In the genomic region with DNA sequence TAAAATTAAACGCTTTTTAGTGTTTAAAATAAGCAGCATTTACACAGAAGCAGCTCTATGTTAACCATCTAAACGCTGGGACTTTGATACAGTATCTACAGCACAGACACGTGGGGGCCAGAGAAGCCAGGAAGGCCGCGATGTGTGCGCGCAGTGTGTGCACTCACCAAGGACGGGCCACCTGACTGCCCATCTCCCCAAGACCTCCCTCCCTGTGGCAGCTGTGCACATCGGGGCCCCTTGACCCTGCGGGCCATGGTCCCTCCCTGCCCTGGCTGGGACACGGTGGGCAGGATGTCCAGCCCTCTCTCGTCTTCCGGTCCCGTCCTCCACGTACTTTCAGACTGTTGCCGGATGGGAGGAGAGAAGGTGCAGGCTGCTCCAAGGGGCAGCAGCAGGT, we compare ENCODE assay signal across 1 cellular context.
TF ChIP-seq lines count a peak whose summit lies in the region.

No MANE protein-coding gene starts in this region.

TF ChIP-seq in endothelial cell of umbilical vein, 7 proteins besides CTCF, POLR2A, EP300 and RAD21:
- TF ChIP-seq JUN (IDR thresholded peaks at IDR 0.05; ENCODE audit: borderline replicate concordance, insufficient read depth, insufficient read length, low read depth), result no peak
- TF ChIP-seq POLR2AphosphoS5 (IDR thresholded peaks at IDR 0.05; ENCODE audit: insufficient read depth, low read depth, low read length), result no peak
- TF ChIP-seq, protein P1, sequence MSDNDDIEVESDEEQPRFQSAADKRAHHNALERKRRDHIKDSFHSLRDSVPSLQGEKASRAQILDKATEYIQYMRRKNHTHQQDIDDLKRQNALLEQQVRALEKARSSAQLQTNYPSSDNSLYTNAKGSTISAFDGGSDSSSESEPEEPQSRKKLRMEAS (IDR thresholded peaks at IDR 0.05; ENCODE audit: insufficient read depth, insufficient read length), result no peak
- TF ChIP-seq FOS (IDR thresholded peaks at IDR 0.05; ENCODE audit: borderline replicate concordance, insufficient read depth, low read length), result no peak
- no peak for TF ChIP-seq EZH2 (IDR thresholded peaks at IDR 0.05; ENCODE audit: borderline replicate concordance, low read depth, low read length, severe bottlenecking)
- TF ChIP-seq GATA2 (IDR thresholded peaks at IDR 0.05; ENCODE audit: insufficient read depth, insufficient read length, low read depth, low read length), result no peak
